31 cellular contexts compared by ENCODE assay signal in the genomic region with DNA sequence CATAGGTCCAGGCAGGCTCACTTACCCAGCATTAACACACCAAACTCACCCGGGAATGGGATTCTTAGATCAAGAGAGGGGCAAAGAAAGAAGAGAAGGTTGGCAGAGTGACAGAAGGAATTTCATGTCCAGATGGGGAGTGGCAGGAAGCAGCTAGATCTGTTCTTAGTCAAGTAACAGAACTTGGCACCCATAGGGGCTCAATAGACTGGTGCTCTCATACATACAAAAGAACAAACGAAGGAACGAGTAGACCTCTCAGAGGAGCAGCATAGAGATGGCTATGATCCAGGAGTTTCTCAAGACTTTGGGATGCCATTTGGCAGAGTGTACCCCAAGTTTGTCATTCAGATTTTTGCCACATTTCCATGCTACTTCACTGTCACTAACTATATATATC.
"Had no signal": no experiment of that assay in that cellular context is flagged by ENCODE, and none has a peak within 500 bp of the region (broad histone marks: within the 10 kb centered on the region; RNA-seq: fewer than 3 reads in every experiment).

No MANE protein-coding gene starts in this region.

- H3K27ac Mint-ChIP-seq: activated CD4-positive, alpha-beta memory T cell treated with anti-CD3 and anti-CD28 coated beads for 36 hours; activated naive CD4-positive, alpha-beta T cell treated with anti-CD3 and anti-CD28 coated beads for 36 hours; activated T-helper 1 cell treated with anti-CD3 and anti-CD28 coated beads, Interleukin-12 subunit alpha, Interleukin-12 subunit beta, Interleukin-2, Interleukin-4 antibody, amounts not matched to agents 30 ng/mL and 10 ng/mL and 1 ng/mL, durations not matched to agents 14 hours and 24 hours and 36 hours; T-helper 2 cell treated with Interferon-gamma antibody and Interleukin-4, amounts not matched to agents 5 μg/mL and 100 μg/mL, for 36 hours had no signal

- H3K27me3 ChIP-seq: adrenal gland, body of pancreas, breast epithelium, Peyer's patch had no signal

- H3K36me3 ChIP-seq: adrenal gland, breast epithelium, Peyer's patch had no signal

- H3K4me3 Mint-ChIP-seq: activated CD4-positive, alpha-beta memory T cell treated with anti-CD3 and anti-CD28 coated beads for 36 hours; activated naive CD4-positive, alpha-beta T cell treated with anti-CD3 and anti-CD28 coated beads for 36 hours; activated T-cell treated with anti-CD3 and anti-CD28 coated beads, Interleukin-2, amount 50 U/mL, for 4 hours; activated T-helper 1 cell treated with anti-CD3 and anti-CD28 coated beads, Interleukin-12 subunit alpha, Interleukin-12 subunit beta, Interleukin-2, Interleukin-4 antibody, amounts not matched to agents 30 ng/mL and 10 ng/mL and 1 ng/mL, durations not matched to agents 14 hours and 24 hours and 36 hours; T-helper 1 cell treated with Interleukin-12 subunit alpha and Interleukin-12 subunit beta and Interleukin-4 antibody, amounts not matched to agents 30 μg/mL and 1 μg/mL, for 36 hours; T-helper 2 cell treated with Interferon-gamma antibody and Interleukin-4, amounts not matched to agents 5 μg/mL and 100 μg/mL, for 36 hours had no signal

- H3K4me1 ChIP-seq: body of pancreas, breast epithelium, Peyer's patch had no signal

- H3K9me3 ChIP-seq: adrenal gland, body of pancreas, breast epithelium had no signal

- H3K27ac ChIP-seq: adrenal gland, body of pancreas, breast epithelium, Peyer's patch had no signal

- H3K36me3 Mint-ChIP-seq: activated CD4-positive, alpha-beta memory T cell treated with anti-CD3 and anti-CD28 coated beads for 36 hours; activated naive CD4-positive, alpha-beta T cell treated with anti-CD3 and anti-CD28 coated beads, Interleukin-2, amount 50 U/mL, for 72 hours had no signal

- H3K4me3 ChIP-seq: adrenal gland, body of pancreas, breast epithelium, Peyer's patch had no signal

- ATAC-seq: activated CD4-positive, CD25-positive, alpha-beta regulatory T cell treated with anti-CD3 and anti-CD28 coated beads, Interleukin-2, amount 50 U/mL, for 24 hours; activated naive CD4-positive, alpha-beta T cell treated with anti-CD3 and anti-CD28 coated beads, Interleukin-2, amount 50 U/mL, for 72 hours; activated T-cell treated with anti-CD3 and anti-CD28 coated beads, Interleukin-2, amount 50 U/mL, for 4 hours; body of pancreas; PC-3 had no signal

- FAIRE-seq: astrocyte, TTC549 had no signal

- H3K9me3 Mint-ChIP-seq: activated naive CD4-positive, alpha-beta T cell treated with anti-CD3 and anti-CD28 coated beads, Interleukin-2, amount 50 U/mL, for 72 hours; activated T-helper 1 cell treated with anti-CD3 and anti-CD28 coated beads, Interleukin-12 subunit alpha, Interleukin-12 subunit beta, Interleukin-2, Interleukin-4 antibody, amounts not matched to agents 30 ng/mL and 10 ng/mL and 1 ng/mL, durations not matched to agents 14 hours and 24 hours and 36 hours; T-helper 1 cell treated with Interleukin-12 subunit alpha and Interleukin-12 subunit beta and Interleukin-4 antibody, amounts not matched to agents 30 μg/mL and 1 μg/mL, for 36 hours; T-helper 2 cell treated with Interferon-gamma antibody and Interleukin-4, amounts not matched to agents 5 μg/mL and 100 μg/mL, for 36 hours had no signal

- DNase-seq: activated CD4-positive, alpha-beta memory T cell treated with anti-CD3 and anti-CD28 coated beads for 36 hours; activated CD4-positive, alpha-beta T cell treated with anti-CD3 and anti-CD28 coated beads for 4 hours; activated CD4-positive, alpha-beta T cell treated with anti-CD3 and anti-CD28 coated beads, Interleukin-2, amount 50 U/mL, for 1 hour; activated CD8-positive, alpha-beta memory T cell treated with anti-CD3 and anti-CD28 coated beads, Interleukin-2, amount 50 U/mL, for 4 hours; activated gamma-delta T cell treated with Interleukin-2 at 50 U/mL for 16 hours; activated naive CD4-positive, alpha-beta T cell treated with anti-CD3 and anti-CD28 coated beads for 36 hours; activated T-cell treated with anti-CD3 and anti-CD28 coated beads for 4 hours; activated T-cell treated with anti-CD3 and anti-CD28 coated beads, Interleukin-2, amount 50 U/mL, for 4 hours; adrenal gland; body of pancreas; Kasumi-1; KG1; MM.1S; NCI-H1092 treated with DMSO at 0.1 percent for 48 hours; NCI-H1417; NCI-H146; NCI-H187; NCI-H2029 treated with DMSO at 0.1 percent for 48 hours; NCI-H345; NCI-H524 treated with DMSO at 0.1 percent for 48 hours; PC-3; Peyer's patch; RPMI8226 had no signal
